In genomic region chr14:83757896-83758295, GRCh38 we compare ENCODE assay signal across 11 cellular contexts.
"Had no signal": no experiment of that assay in that cellular context is flagged by ENCODE, and none has a peak within 500 bp of the region (broad histone marks: within the 10 kb centered on the region; RNA-seq: fewer than 3 reads in every experiment).

No MANE protein-coding gene starts in this region.

- DNase-seq: activated CD4-positive, alpha-beta T cell treated with anti-CD3 and anti-CD28 coated beads, Interleukin-2, amount 50 U/mL, for 1 hour; activated effector memory CD4-positive, alpha-beta T cell treated with anti-CD3 and anti-CD28 coated beads, Interleukin-2, amount 50 U/mL, for 16 hours; activated T-cell treated with anti-CD3 and anti-CD28 coated beads, Interleukin-2, amount 50 U/mL, for 1 hour; hypothalamus; posterior cingulate gyrus; small intestine; T-helper 17 cell; thyroid gland had no signal

- H3K4me3 Mint-ChIP-seq: mesothelial cell of epicardium, neural progenitor cell, T-helper 17 cell had no signal

- H3K27ac Mint-ChIP-seq: activated naive CD4-positive, alpha-beta T cell treated with anti-CD3 and anti-CD28 coated beads, Interleukin-2, amount 50 U/mL, for 72 hours; mesothelial cell of epicardium; neural progenitor cell; T-helper 17 cell had no signal

- H3K36me3 Mint-ChIP-seq: activated naive CD4-positive, alpha-beta T cell treated with anti-CD3 and anti-CD28 coated beads, Interleukin-2, amount 50 U/mL, for 72 hours; mesothelial cell of epicardium; neural progenitor cell had no signal

- H3K4me1 Mint-ChIP-seq: neural progenitor cell, T-helper 17 cell had no signal

- FAIRE-seq: small intestine had no signal

- H3K27me3 Mint-ChIP-seq: T-helper 17 cell had no signal

- H3K9me3 Mint-ChIP-seq: activated naive CD4-positive, alpha-beta T cell treated with anti-CD3 and anti-CD28 coated beads, Interleukin-2, amount 50 U/mL, for 72 hours; mesothelial cell of epicardium; neural progenitor cell had no signal

- ATAC-seq: activated naive CD4-positive, alpha-beta T cell treated with anti-CD3 and anti-CD28 coated beads, Interleukin-2, amount 50 U/mL, for 72 hours; T-helper 17 cell had no signal
